Comparison of ENCODE assay signal across 8 cellular contexts in genomic region chr11:15101072-15101701, GRCh38. TPM values are rescaled to one million over a fixed set of nuclear protein-coding genes. Genes with fewer than 3 reads are reported as not detected.
DNase-seq lines count a peak whose midpoint lies in the region; ATAC-seq and TF ChIP-seq lines count a peak whose summit lies in the region.

No MANE protein-coding gene starts in this region.

- peaks cover 2% of the 10 kb centered on the region for H3K4me1 Mint-ChIP-seq in activated naive CD8-positive, alpha-beta T cell treated with anti-CD3 and anti-CD28 coated beads, Interleukin-2, amount 10 ng/mL, durations not matched to agents 7 days and 5 days

- in situ Hi-C loops in KBM-7 (cut with MboI; ENCODE audit: low pct_unique_long_range_greater_than_20kb, low sequenced_read_pairs) = no loop called here

- no peak overlapping the region for H3K27ac Mint-ChIP-seq in activated naive CD8-positive, alpha-beta T cell treated with anti-CD3 and anti-CD28 coated beads, Interleukin-2, amount 10 ng/mL, durations not matched to agents 7 days and 5 days

- H3K9me3 ChIP-seq in SJCRH30 (replicated peaks) (no peaks in the 10 kb centered on the region), heart right ventricle (peaks cover 0 to 20% (median 0%) of the 10 kb centered on the region in 11 donors)

- 23 to 24% methylated on average over 8 of the region's 8 CpGs for WGBS in heart right ventricle, 2 donors

- TF ChIP-seq CTCF in heart right ventricle (IDR thresholded peaks at IDR 0.05) = peak; percentile 71 to 94 (median 91)

- no peaks in the 10 kb centered on the region for H3K4me1 ChIP-seq in SJCRH30
- H3K4me1 ChIP-seq in heart right ventricle = no peaks in the 10 kb centered on the region

- peaks cover 8% of the 10 kb centered on the region for H3K27me3 Mint-ChIP-seq in activated naive CD8-positive, alpha-beta T cell treated with anti-CD3 and anti-CD28 coated beads, Interleukin-2, amount 10 ng/mL, durations not matched to agents 7 days and 5 days

- peak; percentile 79 for DNase-seq in ELF-1 (ENCODE audit: low read depth, low spot score)
- DNase-seq in KBM-7 = peak; percentile 66
- DNase-seq in SJCRH30 = peak; percentile 56 to 78
- no peak for DNase-seq in activated naive CD8-positive, alpha-beta T cell treated with anti-CD3 and anti-CD28 coated beads, Interleukin-2, amount 10 ng/mL, durations not matched to agents 7 days and 5 days
- DNase-seq in heart right ventricle = peak; percentile 41 to 50
- peak; percentile 11 for DNase-seq in pulmonary artery endothelial cell (ENCODE audit: low read depth, low spot score)
- no peak for DNase-seq in 8988T

- H3K27ac ChIP-seq in SJCRH30 (no peak overlapping the region), heart right ventricle (no peak overlapping the region)

- H3K4me3 Mint-ChIP-seq in activated naive CD8-positive, alpha-beta T cell treated with anti-CD3 and anti-CD28 coated beads, Interleukin-2, amount 10 ng/mL, durations not matched to agents 7 days and 5 days = no peak overlapping the region

- H3K36me3 ChIP-seq in SJCRH30 (no peaks in the 10 kb centered on the region), heart right ventricle (no peaks in the 10 kb centered on the region)

- POLR2A ChIA-PET in activated naive CD8-positive, alpha-beta T cell treated with anti-CD3 and anti-CD28 coated beads, Interleukin-2, amount 10 ng/mL, durations not matched to agents 7 days and 5 days (lab: Charles Lee) = no interaction called here

- intact Hi-C loops in heart right ventricle (cut with DNase I) = loop anchor here in 8 of 10 donors (1.0 to 2.0 kb wide), 4 partner anchors 107 to 1512 kb away; no protein-coding TSS in a partner anchor

- peak; percentile 89 for ATAC-seq in GM21528 (IDR thresholded peaks at IDR 0.05; ENCODE audit: low FRiP score, unreplicated experiment)
- peak; percentile 67 for ATAC-seq in activated naive CD8-positive, alpha-beta T cell treated with anti-CD3 and anti-CD28 coated beads, Interleukin-2, amount 10 ng/mL, durations not matched to agents 7 days and 5 days (ENCODE audit: low read depth)
- ATAC-seq in heart right ventricle = peak; percentile 49 to 87 (median 78)

- no peaks in the 10 kb centered on the region for H3K9me3 Mint-ChIP-seq in activated naive CD8-positive, alpha-beta T cell treated with anti-CD3 and anti-CD28 coated beads, Interleukin-2, amount 10 ng/mL, durations not matched to agents 7 days and 5 days

- H3K4me3 ChIP-seq in SJCRH30 (no peak overlapping the region), heart right ventricle (no peak overlapping the region)

- no peaks in the 10 kb centered on the region for H3K36me3 Mint-ChIP-seq in activated naive CD8-positive, alpha-beta T cell treated with anti-CD3 and anti-CD28 coated beads, Interleukin-2, amount 10 ng/mL, durations not matched to agents 7 days and 5 days

- H3K27me3 ChIP-seq in SJCRH30 = no peaks in the 10 kb centered on the region
- H3K27me3 ChIP-seq in heart right ventricle = peaks cover 0 to 37% (median 14%) of the 10 kb centered on the region in 7 donors

RNA-seq across cellular contexts. Expression of gene INSC, which starts 13.5 kb away (rescaled TPM):
- total RNA-seq in SJCRH30 (2014; rRNA removed; shearing (Covaris generic)) = not detected in 2 replicates
- under 1 TPM in 1 of 2 experiments, not detected in 1; 0.23 TPM for total RNA-seq in activated naive CD8-positive, alpha-beta T cell treated with anti-CD3 and anti-CD28 coated beads, Interleukin-2, amount 10 ng/mL, durations not matched to agents 7 days and 5 days
- total RNA-seq in heart right ventricle = under 1 TPM in 6 of 10 donors, not detected in 4; 0.19 to 0.76 (median 0.62) TPM
- polyA plus RNA-seq in heart right ventricle = under 1 TPM; 0.59 to 0.61 TPM
- total RNA-seq in pulmonary artery endothelial cell = 0.28 TPM in 1 of 2 replicates, not detected in the other

RNA-seq across cellular contexts. Expression of gene CALCB, which starts 27.8 kb away (rescaled TPM):
- total RNA-seq in SJCRH30 (2014; rRNA removed; shearing (Covaris generic)) = not detected in 2 replicates
- 1 to 10 TPM in 1 of 2 experiments, under 1 TPM in 1; 1.00 to 1.3 TPM for total RNA-seq in activated naive CD8-positive, alpha-beta T cell treated with anti-CD3 and anti-CD28 coated beads, Interleukin-2, amount 10 ng/mL, durations not matched to agents 7 days and 5 days
- total RNA-seq in heart right ventricle (1 to 10 TPM in 1 of 10 donors, under 1 TPM in 3, not detected in 6; 0.10 to 2.7 (median 0.13) TPM), pulmonary artery endothelial cell (0.07 TPM in 2 replicates)
- polyA plus RNA-seq in heart right ventricle = under 1 TPM in 1 of 2 donors, not detected in 1; 0.36 TPM

Comparison
In these comparisons a context has a peak if more than half of its experiments do, and no peak if none do; other contexts are left out.
1. DNase-seq: peak in ELF-1 (single experiment), KBM-7 (single experiment), SJCRH30 (2 of 2), heart right ventricle (2 of 2) and pulmonary artery endothelial cell (single experiment); none in activated naive CD8-positive, alpha-beta T cell treated with anti-CD3 and anti-CD28 coated beads, Interleukin-2, amount 10 ng/mL, durations not matched to agents 7 days and 5 days (single experiment) and 8988T (single experiment).
2. Peak in every context shown above with its lines, with median percentiles within 50 percentile points of each other: ATAC-seq.